In the genomic region with DNA sequence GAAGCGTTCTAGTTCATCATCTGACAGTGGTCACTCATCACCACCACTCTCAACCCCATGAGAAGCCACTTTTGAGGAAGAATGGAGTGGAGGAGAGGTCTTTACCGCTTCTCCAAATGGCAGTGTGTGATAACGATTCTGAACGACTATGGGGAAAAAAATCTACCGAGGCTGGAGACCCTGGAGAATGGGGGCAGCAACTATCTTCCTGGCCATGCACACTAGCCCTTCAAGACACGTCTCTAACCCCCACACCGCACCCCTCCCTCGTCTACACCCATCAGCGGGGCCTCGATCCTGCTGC, we compare ENCODE assay signal across 8 cellular contexts. TPM values are rescaled to one million over a fixed set of nuclear protein-coding genes. Genes with fewer than 3 reads are reported as not detected.
DNase-seq lines count a peak whose midpoint lies in the region; ATAC-seq and TF ChIP-seq lines count a peak whose summit lies in the region.

No MANE protein-coding gene starts in this region.

- no peaks in the 10 kb centered on the region for H3K9me3 Mint-ChIP-seq in activated naive CD4-positive, alpha-beta T cell treated with anti-CD3 and anti-CD28 coated beads for 36 hours
- H3K9me3 Mint-ChIP-seq in neural progenitor cell = no peaks in the 10 kb centered on the region

- H4K20me1 ChIP-seq in neural progenitor cell (ENCODE audit: low read depth) = no peaks in the 10 kb centered on the region

- H3K4me3 Mint-ChIP-seq in activated naive CD4-positive, alpha-beta T cell treated with anti-CD3 and anti-CD28 coated beads for 36 hours = peak overlapping the region; percentile 86
- H3K4me3 Mint-ChIP-seq in neural progenitor cell = peak overlapping the region; percentile 97

- H3K36me3 ChIP-seq in Peyer's patch = peaks cover 0 to 18% (median 0%) of the 10 kb centered on the region in 3 donors
- peaks cover 6 to 7% of the 10 kb centered on the region in 2 donors for H3K36me3 ChIP-seq in esophagus (ENCODE audit: control insufficient read depth in 2 of 2, insufficient read depth in 2 of 2, low read length in 1 of 2)
- no peaks in the 10 kb centered on the region for H3K36me3 ChIP-seq in neural progenitor cell

- H3K9me3 ChIP-seq in Peyer's patch = no peaks in the 10 kb centered on the region
- no peaks in the 10 kb centered on the region for H3K9me3 ChIP-seq in esophagus (ENCODE audit: control insufficient read depth in 2 of 2, insufficient read depth in 1 of 2, low read depth in 1 of 2, low read length in 1 of 2)
- no peaks in the 10 kb centered on the region for H3K9me3 ChIP-seq in neural progenitor cell (ENCODE audit: low read depth)

- CTCF ChIA-PET in activated naive CD4-positive, alpha-beta T cell treated with anti-CD3 and anti-CD28 coated beads for 36 hours (lab: Charles Lee) = no interaction called here

- peaks cover 4% of the 10 kb centered on the region for H3K36me3 Mint-ChIP-seq in activated naive CD4-positive, alpha-beta T cell treated with anti-CD3 and anti-CD28 coated beads for 36 hours (ENCODE audit: low read depth)
- H3K36me3 Mint-ChIP-seq in neural progenitor cell = peaks cover 11% of the 10 kb centered on the region

- no peak for ATAC-seq in GM18861 (IDR thresholded peaks at IDR 0.05; ENCODE audit: unreplicated experiment)

- H3K27ac ChIP-seq in Peyer's patch (peak overlapping the region; percentile 69 to 83 (median 73)), esophagus (ENCODE audit: low read depth in 2 of 2, low read length in 1 of 2) (peak overlapping the region; percentile 43 to 94), neural progenitor cell (peak overlapping the region; percentile 23)

- H3K4me1 ChIP-seq in Peyer's patch = peaks cover 0 to 10% (median 4%) of the 10 kb centered on the region in 4 donors
- no peaks in the 10 kb centered on the region for H3K4me1 ChIP-seq in esophagus (ENCODE audit: control insufficient read depth in 2 of 2, insufficient read depth in 2 of 2, low read length in 1 of 2)
- H3K4me1 ChIP-seq in neural progenitor cell = peaks cover 6% of the 10 kb centered on the region

- H3K4me3 ChIP-seq in Peyer's patch = peak overlapping the region; percentile 71 to 95 (median 72)
- H3K4me3 ChIP-seq in esophagus (ENCODE audit: low read depth in 1 of 2, low read length in 2 of 2) = peak overlapping the region; percentile 73 to 91
- H3K4me3 ChIP-seq in neural progenitor cell = peak overlapping the region; percentile 79

- H3K27me3 ChIP-seq in Peyer's patch (no peaks in the 10 kb centered on the region), esophagus (ENCODE audit: control insufficient read depth in 1 of 2, insufficient read depth in 2 of 2, low read length in 2 of 2) (no peaks in the 10 kb centered on the region), neural progenitor cell (no peaks in the 10 kb centered on the region)

- peak overlapping the region; percentile 88 for H3K27ac Mint-ChIP-seq in activated naive CD4-positive, alpha-beta T cell treated with anti-CD3 and anti-CD28 coated beads for 36 hours
- H3K27ac Mint-ChIP-seq in neural progenitor cell = peak overlapping the region; percentile 98

- peaks cover 25% of the 10 kb centered on the region for H3K4me1 Mint-ChIP-seq in activated naive CD4-positive, alpha-beta T cell treated with anti-CD3 and anti-CD28 coated beads for 36 hours (ENCODE audit: low read depth)
- H3K4me1 Mint-ChIP-seq in neural progenitor cell = peaks cover 14% of the 10 kb centered on the region

- peaks cover 53% of the 10 kb centered on the region for H3K79me2 ChIP-seq in neural progenitor cell (ENCODE audit: low read depth)

- peak overlapping the region; percentile 77 for H2AFZ ChIP-seq in neural progenitor cell (replicated peaks)

- WGBS in esophagus, 2 donors = 0 to 2% methylated on average over 10 of the region's 10 CpGs

- H3K9ac ChIP-seq in neural progenitor cell = peak overlapping the region; percentile 89

- TF ChIP-seq CTCF in Peyer's patch (IDR thresholded peaks at IDR 0.05) (no peak), neural progenitor cell (IDR thresholded peaks at IDR 0.05) (no peak)

- DNase-seq in activated naive CD4-positive, alpha-beta T cell treated with anti-CD3 and anti-CD28 coated beads for 36 hours = no peak
- DNase-seq in activated naive CD4-positive, alpha-beta T cell treated with anti-CD3 and anti-CD28 coated beads, Interleukin-2, amount 50 U/mL, for 16 hours = no peak
- no peak for DNase-seq in Peyer's patch
- DNase-seq in neural progenitor cell (ENCODE audit: low spot score) = no peak
- no peak for DNase-seq in COLO668 (lab: John Stamatoyannopoulos, UW; ENCODE audit: unreplicated experiment)
- no peak for DNase-seq in NCI-H2107 treated with DMSO at 0.1 percent for 48 hours (lab: John Stamatoyannopoulos, UW; ENCODE audit: unreplicated experiment)

- H3K27me3 Mint-ChIP-seq in activated naive CD4-positive, alpha-beta T cell treated with anti-CD3 and anti-CD28 coated beads for 36 hours (ENCODE audit: low read depth) = no peaks in the 10 kb centered on the region
- H3K27me3 Mint-ChIP-seq in neural progenitor cell (ENCODE audit: insufficient read depth, low read depth) = peaks cover 7% of the 10 kb centered on the region

- H3K4me2 ChIP-seq in neural progenitor cell = peak overlapping the region; percentile 98

- no peak for TF ChIP-seq POLR2A in Peyer's patch (IDR thresholded peaks at IDR 0.05)

- H3F3A ChIP-seq in neural progenitor cell (ENCODE audit: low read depth) = peaks cover 28% of the 10 kb centered on the region

- intact Hi-C loops in activated naive CD4-positive, alpha-beta T cell treated with anti-CD3 and anti-CD28 coated beads for 36 hours (cut with micrococcal nuclease) = no loop called here

RNA-seq across cellular contexts. Expression of a gene that starts 0.4 kb away (rescaled TPM):
- total RNA-seq in activated naive CD4-positive, alpha-beta T cell treated with anti-CD3 and anti-CD28 coated beads for 36 hours = 10 to 100 TPM; 17.3 to 17.8 TPM
- total RNA-seq in Peyer's patch (100 to 1,000 TPM in 1 of 4 donors, 10 to 100 TPM in 3; 32.6 to 109 (median 45.4) TPM), neural progenitor cell (ENCODE audit: low replicate concordance) (101 and 135 TPM in 2 replicates)
- polyA plus RNA-seq in esophagus = 10 to 100 TPM; 15.2 to 24.7 TPM

RNA-seq across cellular contexts. Expression of a gene that starts 15.3 kb away (rescaled TPM):
- 1 to 10 TPM; 2.3 to 2.4 TPM for total RNA-seq in activated naive CD4-positive, alpha-beta T cell treated with anti-CD3 and anti-CD28 coated beads for 36 hours
- total RNA-seq in Peyer's patch (10 to 100 TPM in 2 of 4 donors, 1 to 10 TPM in 2; 5.1 to 12.1 (median 10.3) TPM), neural progenitor cell (ENCODE audit: low replicate concordance) (2.7 and 3.8 TPM in 2 replicates)
- polyA plus RNA-seq in esophagus = under 1 TPM; 0.32 to 0.84 TPM

RNA-seq across cellular contexts. Expression of a gene that starts 26.6 kb away (rescaled TPM):
- total RNA-seq in activated naive CD4-positive, alpha-beta T cell treated with anti-CD3 and anti-CD28 coated beads for 36 hours = 10 to 100 TPM; 52.6 to 56.6 TPM
- total RNA-seq in Peyer's patch (10 to 100 TPM; 35.6 to 96.6 (median 80.2) TPM), neural progenitor cell (ENCODE audit: low replicate concordance) (38.0 and 52.0 TPM in 2 replicates)
- polyA plus RNA-seq in esophagus = 10 to 100 TPM; 22.2 to 26.9 TPM

RNA-seq across cellular contexts. Expression of a gene that starts 26.8 kb away (rescaled TPM):
- 1 to 10 TPM; 1.7 to 2.2 TPM for total RNA-seq in activated naive CD4-positive, alpha-beta T cell treated with anti-CD3 and anti-CD28 coated beads for 36 hours
- 10 to 100 TPM; 18.7 to 36.2 (median 25.3) TPM for total RNA-seq in Peyer's patch
- 10 to 100 TPM; 11.6 to 19.3 TPM for polyA plus RNA-seq in esophagus
- total RNA-seq in neural progenitor cell (ENCODE audit: low replicate concordance) = 0.04 and 0.22 TPM in 2 replicates

RNA-seq across cellular contexts. Expression of a gene that starts 38.1 kb away (rescaled TPM):
- under 1 TPM; 0.21 to 0.27 TPM for total RNA-seq in activated naive CD4-positive, alpha-beta T cell treated with anti-CD3 and anti-CD28 coated beads for 36 hours
- total RNA-seq in Peyer's patch (not detected), neural progenitor cell (ENCODE audit: low replicate concordance) (0.32 and 1.7 TPM in 2 replicates)
- under 1 TPM; 0.10 to 0.28 TPM for polyA plus RNA-seq in esophagus

Comparison
In these comparisons a context has a peak if more than half of its experiments do, and no peak if none do; other contexts are left out.
1. H3K27ac ChIP-seq: peak in every context shown above with its lines; median percentile 73 in Peyer's patch; 68 in esophagus; 23 in neural progenitor cell.